Comparison of ENCODE assay signal across 36 cellular contexts in the genomic region with DNA sequence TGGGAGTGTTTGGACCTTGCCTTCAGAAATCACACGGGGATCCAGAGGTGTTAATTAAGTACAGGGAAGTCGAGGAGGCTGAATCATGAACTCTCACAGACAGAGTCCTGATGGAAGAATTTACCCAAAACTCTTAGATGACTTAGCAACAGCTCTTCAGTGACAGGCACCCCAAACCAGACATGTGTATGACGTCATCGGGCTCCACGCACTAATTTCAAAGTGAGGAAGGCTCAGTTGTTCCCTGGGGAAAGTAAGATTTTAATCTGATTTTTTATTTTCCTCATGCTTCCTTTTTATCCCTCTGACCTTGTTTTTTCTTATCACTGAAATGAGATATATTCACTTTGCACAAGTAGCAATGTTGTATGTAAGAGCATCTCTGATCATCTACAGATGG.
DNase-seq lines count a peak whose midpoint lies in the region; ATAC-seq, FAIRE-seq and TF ChIP-seq lines count a peak whose summit lies in the region.
"Had no signal": no experiment of that assay in that cellular context is flagged by ENCODE, and none has a peak within 500 bp of the region (broad histone marks: within the 10 kb centered on the region; RNA-seq: fewer than 3 reads in every experiment).

No MANE protein-coding gene starts in this region.

- H3K4me3 Mint-ChIP-seq in activated naive CD4-positive, alpha-beta T cell treated with anti-CD3 and anti-CD28 coated beads, Interleukin-2, amount 10 ng/mL, durations not matched to agents 7 days and 5 days: no peak overlapping the region
- H3K4me3 Mint-ChIP-seq: B cell; CD14-positive monocyte; CD4-positive, alpha-beta memory T cell; CD4-positive, alpha-beta T cell; CD4-positive, CD25-positive, alpha-beta regulatory T cell; CD8-positive, alpha-beta memory T cell; CD8-positive, alpha-beta T cell had no signal

- 3% methylated on average over 5 of the region's 5 CpGs for WGBS in HepG2 (ENCODE audit: low lambda C conversion rate)
- 53% methylated on average over 3 of the region's 5 CpGs for WGBS in right lobe of liver (ENCODE audit: insufficient coverage, low coverage, low lambda C conversion rate, missing lambda C conversion rate)
- 0% methylated on average over 5 of the region's 5 CpGs for WGBS in K562 (ENCODE audit: insufficient coverage, low coverage, missing lambda C conversion rate)

- H3K9me1 ChIP-seq in K562 (ENCODE audit: control insufficient read depth, insufficient read depth, low read length): no peaks in the 10 kb centered on the region

- peaks cover 12% of the 10 kb centered on the region for H3K9me3 Mint-ChIP-seq in activated naive CD4-positive, alpha-beta T cell treated with anti-CD3 and anti-CD28 coated beads, Interleukin-2, amount 10 ng/mL, durations not matched to agents 7 days and 5 days

- H3K9me3 ChIP-seq in HepG2 (ENCODE audit: low read length) (peaks cover 93% of the 10 kb centered on the region), right lobe of liver (no peaks in the 10 kb centered on the region), HEK293 (ENCODE audit: control insufficient read depth, insufficient read depth, low read depth, low read length) (no peaks in the 10 kb centered on the region), K562 (replicated peaks; ENCODE audit: control insufficient read depth, insufficient read depth, low read depth, low read length) (no peaks in the 10 kb centered on the region), mucosa of descending colon (peaks cover 29% of the 10 kb centered on the region)
- H3K9me3 ChIP-seq: A549, BE2C, Caco-2 had no signal

- intact Hi-C loops in HepG2 (cut with micrococcal nuclease; ENCODE audit: unreplicated experiment): no loop called here
- intact Hi-C loops in right lobe of liver (cut with DNase I): no loop called here
- intact Hi-C loops in K562 (cut with micrococcal nuclease): no loop called here
- intact Hi-C loops in mucosa of descending colon (cut with DNase I, micrococcal nuclease): no loop called here

- CTCF ChIA-PET in activated naive CD4-positive, alpha-beta T cell treated with anti-CD3 and anti-CD28 coated beads, Interleukin-2, amount 10 ng/mL, durations not matched to agents 7 days and 5 days (lab: Charles Lee): no interaction called here
- CTCF ChIA-PET in HepG2 (lab: Yijun Ruan, JAX; ENCODE audit: low intra/inter-chr PET ratio, low total read pairs): no interaction called here
- CTCF ChIA-PET in HEK293 (lab: Yijun Ruan, JAX): no interaction called here
- CTCF ChIA-PET in K562 (lab: Yijun Ruan, JAX; ENCODE audit: low intra/inter-chr PET ratio): no interaction called here

- H3K36me3 ChIP-seq in HepG2 (replicated peaks in 1 of 2; ENCODE audit: control insufficient read depth in 1 of 2, insufficient read depth in 2 of 2, low read length in 2 of 2) (no peaks in the 10 kb centered on the region), right lobe of liver (no peaks in the 10 kb centered on the region), HEK293 (ENCODE audit: control insufficient read depth in 2 of 2, insufficient read depth in 1 of 2, low read length in 2 of 2) (no peaks in the 10 kb centered on the region), K562 (ENCODE audit: control insufficient read depth, insufficient read depth, low read length) (no peaks in the 10 kb centered on the region), mucosa of descending colon (ENCODE audit: low read depth) (no peaks in the 10 kb centered on the region)
- H3K36me3 ChIP-seq: BE2C; BLaER1; BLaER1 treated with 17β-estradiol and CSF1 and Interleukin-3, amounts not matched to agents 10 nM and 100 nM had no signal

- H3K4me3 ChIP-seq in HepG2 (replicated peaks in 1 of 3; ENCODE audit: insufficient read depth in 1 of 3, low read depth in 2 of 3, low read length in 3 of 3) (no peak overlapping the region), right lobe of liver (no peak overlapping the region), HEK293 (ENCODE audit: low read depth, low read length) (no peak overlapping the region), K562 (no peak overlapping the region), mucosa of descending colon (no peak overlapping the region)
- H3K4me3 ChIP-seq: A549; BLaER1; BLaER1 treated with 17β-estradiol and CSF1 and Interleukin-3, amounts not matched to agents 10 nM and 100 nM had no signal

- H3K4me2 ChIP-seq in HepG2 (ENCODE audit: low read depth, low read length) (no peak overlapping the region), K562 (ENCODE audit: insufficient read depth, low read length) (no peak overlapping the region)
- H3K4me2 ChIP-seq: A549; BLaER1; BLaER1 treated with 17β-estradiol and CSF1 and Interleukin-3, amounts not matched to agents 10 nM and 100 nM had no signal

- H3K9ac ChIP-seq in HepG2 (ENCODE audit: insufficient read depth, low read depth, low read length) (no peak overlapping the region), K562 (ENCODE audit: insufficient read depth in 1 of 2, low read depth in 2 of 2, low read length in 2 of 2) (no peak overlapping the region)
- H3K9ac ChIP-seq: BLaER1; BLaER1 treated with 17β-estradiol and CSF1 and Interleukin-3, amounts not matched to agents 10 nM and 100 nM had no signal

- DNase-seq in activated naive CD4-positive, alpha-beta T cell treated with anti-CD3 and anti-CD28 coated beads, Interleukin-2, amount 10 ng/mL, durations not matched to agents 7 days and 5 days: no peak
- no peak for DNase-seq in activated naive CD4-positive, alpha-beta T cell (lab: John Stamatoyannopoulos, UW)
- DNase-seq in HepG2 (ENCODE audit: low spot score) (no peak), right lobe of liver (no peak), K562 (ENCODE audit: extremely low read depth in 1 of 4, low spot score in 3 of 4) (no peak), mucosa of descending colon (no peak)
- DNase-seq: 8988T; ACHN; AML-193; BE2C; C1 segment of cervical spinal cord; Caco-2; Calu3; CD4-positive, alpha-beta memory T cell; CD4-positive, alpha-beta T cell; CD4-positive, CD25-positive, alpha-beta regulatory T cell; CD8-positive, alpha-beta memory T cell; CD8-positive, alpha-beta T cell; COR-L47; DMS 273 treated with DMSO at 0.1 percent for 48 hours; DMS153; DMS53; DMS79; DMS79 treated with DMSO at 0.1 percent for 48 hours; DND-41; EL had no signal

- H3K27ac ChIP-seq in HepG2 (ENCODE audit: extremely low read length, insufficient read depth, low read length): no peak overlapping the region
- no peak overlapping the region for H3K27ac ChIP-seq in right lobe of liver
- no peak overlapping the region for H3K27ac ChIP-seq in HEK293 (ENCODE audit: extremely low read depth, low read depth, low read length)
- H3K27ac ChIP-seq in K562 (ENCODE audit: extremely low read depth, low read depth, low read length): no peak overlapping the region
- H3K27ac ChIP-seq: 22Rv1; A549; BLaER1; BLaER1 treated with 17β-estradiol and CSF1 and Interleukin-3, amounts not matched to agents 10 nM and 100 nM; C4-2B had no signal

- H3K4me1 Mint-ChIP-seq in activated naive CD4-positive, alpha-beta T cell treated with anti-CD3 and anti-CD28 coated beads, Interleukin-2, amount 10 ng/mL, durations not matched to agents 7 days and 5 days: no peaks in the 10 kb centered on the region
- H3K4me1 Mint-ChIP-seq: B cell; CD14-positive monocyte; CD4-positive, alpha-beta memory T cell; CD4-positive, CD25-positive, alpha-beta regulatory T cell; CD8-positive, alpha-beta memory T cell had no signal

- no peaks in the 10 kb centered on the region for H3K79me2 ChIP-seq in HepG2 (ENCODE audit: insufficient read depth, low read length)
- H3K79me2 ChIP-seq in K562 (ENCODE audit: control insufficient read depth, insufficient read depth, low read length): no peaks in the 10 kb centered on the region

- no peaks in the 10 kb centered on the region for H3K27me3 Mint-ChIP-seq in activated naive CD4-positive, alpha-beta T cell treated with anti-CD3 and anti-CD28 coated beads, Interleukin-2, amount 10 ng/mL, durations not matched to agents 7 days and 5 days
- H3K27me3 Mint-ChIP-seq: B cell; CD4-positive, alpha-beta memory T cell; CD4-positive, alpha-beta T cell; CD4-positive, CD25-positive, alpha-beta regulatory T cell had no signal

- no peak for FAIRE-seq in HepG2 (lab: Jason Lieb, UNC)
- no peak for FAIRE-seq in K562 (lab: Jason Lieb, UNC)
- FAIRE-seq: A549, D721Med had no signal

- H3K27ac Mint-ChIP-seq in activated naive CD4-positive, alpha-beta T cell treated with anti-CD3 and anti-CD28 coated beads, Interleukin-2, amount 10 ng/mL, durations not matched to agents 7 days and 5 days: peak overlapping the region; percentile 12
- H3K27ac Mint-ChIP-seq: B cell; CD14-positive monocyte; CD4-positive, alpha-beta T cell; CD4-positive, CD25-positive, alpha-beta regulatory T cell; CD8-positive, alpha-beta memory T cell; CD8-positive, alpha-beta T cell had no signal

- H3K27me3 ChIP-seq in HepG2 (ENCODE audit: control insufficient read depth in 1 of 2, insufficient read depth in 2 of 2, low read length in 2 of 2) (no peaks in the 10 kb centered on the region), right lobe of liver (no peaks in the 10 kb centered on the region), K562 (ENCODE audit: control insufficient read depth in 2 of 2, insufficient read depth in 2 of 2, low read length in 2 of 2) (no peaks in the 10 kb centered on the region)
- H3K27me3 ChIP-seq: BE2C; BLaER1; BLaER1 treated with 17β-estradiol and CSF1 and Interleukin-3, amounts not matched to agents 10 nM and 100 nM had no signal

- TF ChIP-seq CTCF in HepG2 (CRISPR knock-in tag; IDR thresholded peaks at IDR 0.05) (no peak), right lobe of liver (IDR thresholded peaks at IDR 0.05) (no peak), HEK293 (tag by site-specific recombination; IDR thresholded peaks at IDR 0.05) (no peak), K562 (IDR thresholded peaks at IDR 0.05 in 2 of 3, conservative IDR thresholded peaks at IDR 0.05 in 1 of 3; ENCODE audit: insufficient read depth in 2 of 3, low read depth in 1 of 3, low read length in 3 of 3) (no peak), mucosa of descending colon (IDR thresholded peaks at IDR 0.05) (no peak)

- POLR2A ChIA-PET in HepG2 (lab: Yijun Ruan, JAX): no interaction called here
- POLR2A ChIA-PET in HEK293 (lab: Yijun Ruan, JAX): no interaction called here
- POLR2A ChIA-PET in K562 (lab: Yijun Ruan, JAX): no interaction called here

- H3K36me3 Mint-ChIP-seq in activated naive CD4-positive, alpha-beta T cell treated with anti-CD3 and anti-CD28 coated beads, Interleukin-2, amount 10 ng/mL, durations not matched to agents 7 days and 5 days: no peaks in the 10 kb centered on the region
- H3K36me3 Mint-ChIP-seq: CD14-positive monocyte; CD4-positive, alpha-beta memory T cell; CD4-positive, CD25-positive, alpha-beta regulatory T cell; CD8-positive, alpha-beta memory T cell; CD8-positive, alpha-beta T cell had no signal

- H3K4me1 ChIP-seq in HepG2 (ENCODE audit: insufficient read depth, low read length): no peaks in the 10 kb centered on the region
- no peaks in the 10 kb centered on the region for H3K4me1 ChIP-seq in right lobe of liver
- no peaks in the 10 kb centered on the region for H3K4me1 ChIP-seq in HEK293 (ENCODE audit: control insufficient read depth, insufficient read depth, low read length)
- H3K4me1 ChIP-seq in K562 (replicated peaks in 1 of 2; ENCODE audit: control insufficient read depth in 2 of 2, insufficient read depth in 2 of 2, low read length in 2 of 2): no peaks in the 10 kb centered on the region
- H3K4me1 ChIP-seq in mucosa of descending colon (ENCODE audit: low read depth): no peaks in the 10 kb centered on the region
- H3K4me1 ChIP-seq: A549, BE2C, Caco-2 had no signal

- TF ChIP-seq EP300 in HepG2 (IDR thresholded peaks at IDR 0.05; ENCODE audit: low read depth in 2 of 2, low read length in 2 of 2) (no peak), HepG2 (CRISPR knock-in tag; IDR thresholded peaks at IDR 0.05; ENCODE audit: borderline replicate concordance) (no peak), K562 (IDR thresholded peaks at IDR 0.05; ENCODE audit: low read length) (no peak)

- TF ChIP-seq RAD21 in HepG2 (CRISPR knock-in tag; IDR thresholded peaks at IDR 0.05) (no peak), K562 (CRISPR knock-in tag; conservative IDR thresholded peaks at IDR 0.05 in 1 of 2, IDR thresholded peaks at IDR 0.05 in 1 of 2) (no peak)

- H2AFZ ChIP-seq in HepG2 (ENCODE audit: low read length) (no peak overlapping the region), K562 (ENCODE audit: low read depth, low read length) (no peak overlapping the region)

- no TSS peak for BruUV-seq in HepG2 (replicated peaks; lab: Mats Ljungman, UMichigan)
- no TSS peak for BruUV-seq in K562 (replicated peaks; lab: Mats Ljungman, UMichigan)

- TF ChIP-seq POLR2A in HepG2 (IDR thresholded peaks at IDR 0.05; ENCODE audit: insufficient read depth in 1 of 2, low read depth in 2 of 2, low read length in 2 of 2) (no peak), right lobe of liver (IDR thresholded peaks at IDR 0.05) (no peak), K562 (conservative IDR thresholded peaks at IDR 0.05) (no peak)

- H4K20me1 ChIP-seq in HepG2 (ENCODE audit: insufficient read depth, low read length) (no peaks in the 10 kb centered on the region), K562 (replicated peaks; ENCODE audit: control insufficient read depth, insufficient read depth, low read length) (no peaks in the 10 kb centered on the region)
- H4K20me1 ChIP-seq: BLaER1; BLaER1 treated with 17β-estradiol and CSF1 and Interleukin-3, amounts not matched to agents 10 nM and 100 nM had no signal

- ATAC-seq in HepG2: no peak
- no peak for ATAC-seq in right lobe of liver
- ATAC-seq in K562: no peak
- no peak for ATAC-seq in mucosa of descending colon
- no peak for ATAC-seq in HG03045 (IDR thresholded peaks at IDR 0.05; ENCODE audit: unreplicated experiment)
- ATAC-seq: A549; CD8-positive, alpha-beta T cell had no signal

- in situ Hi-C loops in HepG2 (cut with HindIII; ENCODE audit: extremely low pct_ligation_motif_present, low pct_unique_long_range_greater_than_20kb): no loop called here
- in situ Hi-C loops in K562 (cut with MboI): no loop called here
